In genomic region chr11:105100206-105100605, GRCh38 we compare ENCODE assay signal across 14 cellular contexts. TPM values are rescaled to one million over a fixed set of nuclear protein-coding genes. Genes with fewer than 3 reads are reported as not detected.
DNase-seq lines count a peak whose midpoint lies in the region; ATAC-seq, FAIRE-seq and TF ChIP-seq lines count a peak whose summit lies in the region.
"Had no signal": no experiment of that assay in that cellular context is flagged by ENCODE, and none has a peak within 500 bp of the region (broad histone marks: within the 10 kb centered on the region; RNA-seq: fewer than 3 reads in every experiment).

No MANE protein-coding gene starts in this region.

- no peaks in the 10 kb centered on the region for H3K36me3 ChIP-seq in keratinocyte (ENCODE audit: control insufficient read depth in 2 of 2, extremely low read depth in 1 of 2, insufficient read depth in 2 of 2, low read length in 2 of 2)
- H3K36me3 ChIP-seq: uterus had no signal

- peak overlapping the region; percentile 95 for H3K27ac Mint-ChIP-seq in activated T-helper 1 cell treated with anti-CD3 and anti-CD28 coated beads, Interleukin-12 subunit alpha, Interleukin-12 subunit beta, Interleukin-2, Interleukin-4 antibody, amounts not matched to agents 30 ng/mL and 10 ng/mL and 1 ng/mL, durations not matched to agents 14 hours and 24 hours and 36 hours

- intact Hi-C loops in activated T-helper 1 cell treated with anti-CD3 and anti-CD28 coated beads, Interleukin-12 subunit alpha, Interleukin-12 subunit beta, Interleukin-2, Interleukin-4 antibody, amounts not matched to agents 30 ng/mL and 10 ng/mL and 1 ng/mL, durations not matched to agents 14 hours and 24 hours and 36 hours (cut with micrococcal nuclease), result loop anchor here (1.0 to 5.0 kb wide), 4 partner anchors 54 to 395 kb away; partner anchors contain the start of gene CASP4

- peaks cover 7% of the 10 kb centered on the region for H3K36me3 Mint-ChIP-seq in activated T-helper 1 cell treated with anti-CD3 and anti-CD28 coated beads, Interleukin-12 subunit alpha, Interleukin-12 subunit beta, Interleukin-2, Interleukin-4 antibody, amounts not matched to agents 30 ng/mL and 10 ng/mL and 1 ng/mL, durations not matched to agents 14 hours and 24 hours and 36 hours (ENCODE audit: low read depth)

- H3K9me3 ChIP-seq in keratinocyte (ENCODE audit: control insufficient read depth, low read depth, low read length), result no peaks in the 10 kb centered on the region
- H3K9me3 ChIP-seq: uterus had no signal

- ATAC-seq in GM21528 (IDR thresholded peaks at IDR 0.05; ENCODE audit: low FRiP score, unreplicated experiment), result no peak
- ATAC-seq in GM19395 (IDR thresholded peaks at IDR 0.05; ENCODE audit: unreplicated experiment), result no peak
- no peak for ATAC-seq in GM21786 (IDR thresholded peaks at IDR 0.05; ENCODE audit: unreplicated experiment)

- H2AFZ ChIP-seq in keratinocyte (ENCODE audit: control insufficient read depth, low read length), result no peak overlapping the region

- peak overlapping the region; percentile 90 for H3K4me3 Mint-ChIP-seq in activated T-helper 1 cell treated with anti-CD3 and anti-CD28 coated beads, Interleukin-12 subunit alpha, Interleukin-12 subunit beta, Interleukin-2, Interleukin-4 antibody, amounts not matched to agents 30 ng/mL and 10 ng/mL and 1 ng/mL, durations not matched to agents 14 hours and 24 hours and 36 hours

- peak overlapping the region; percentile 4 for H3K4me2 ChIP-seq in keratinocyte (ENCODE audit: control insufficient read depth, extremely low read depth, insufficient read depth, low read depth, low read length)

- dilution Hi-C loops in keratinocyte (cut with MboI; ENCODE audit: extremely low pct_ligation_motif_present, low sequenced_read_pairs), result no loop called here

- H3K9ac ChIP-seq in keratinocyte (ENCODE audit: control insufficient read depth, extremely low read depth, insufficient read depth, low read length), result no peak overlapping the region

- no peaks in the 10 kb centered on the region for H4K20me1 ChIP-seq in keratinocyte (ENCODE audit: control insufficient read depth, extremely low read depth, insufficient read depth, low read length)

- H3K79me2 ChIP-seq in keratinocyte (ENCODE audit: control insufficient read depth, insufficient read depth, low read length), result no peaks in the 10 kb centered on the region

- peaks cover 11% of the 10 kb centered on the region for H3K9me3 Mint-ChIP-seq in activated T-helper 1 cell treated with anti-CD3 and anti-CD28 coated beads, Interleukin-12 subunit alpha, Interleukin-12 subunit beta, Interleukin-2, Interleukin-4 antibody, amounts not matched to agents 30 ng/mL and 10 ng/mL and 1 ng/mL, durations not matched to agents 14 hours and 24 hours and 36 hours

- no peaks in the 10 kb centered on the region for H3K9me1 ChIP-seq in keratinocyte (ENCODE audit: control insufficient read depth, extremely low read depth, insufficient read depth, low read length)

- DNase-seq in DMS53 treated with DMSO at 0.1 percent for 48 hours (lab: John Stamatoyannopoulos, UW; ENCODE audit: unreplicated experiment) (peak; percentile 15), HPDE6-E6E7 (ENCODE audit: extremely low spot score) (peak; percentile 6), keratinocyte (ENCODE audit: low read depth, low spot score) (peak; percentile 23), GM19240 (ENCODE audit: insufficient read length, low spot score) (no peak)
- DNase-seq in activated T-helper 1 cell treated with anti-CD3 and anti-CD28 coated beads, Interleukin-12 subunit alpha, Interleukin-12 subunit beta, Interleukin-2, Interleukin-4 antibody, amounts not matched to agents 30 ng/mL and 10 ng/mL and 1 ng/mL, durations not matched to agents 14 hours and 24 hours and 36 hours (ENCODE audit: low spot score), result no peak
- DNase-seq: amniotic stem cell, HCEC 1CT, NCI-H1436 treated with DMSO at 0.1 percent for 48 hours, uterus had no signal

- no peaks in the 10 kb centered on the region for H3K27me3 ChIP-seq in keratinocyte (ENCODE audit: control insufficient read depth, extremely low read depth, insufficient read depth, low read length)
- H3K27me3 ChIP-seq: uterus had no signal

- no peak for TF ChIP-seq CTCF in keratinocyte (optimal IDR thresholded peaks at IDR 0.05 in 1 of 3, IDR thresholded peaks at IDR 0.05 in 1 of 3, conservative IDR thresholded peaks at IDR 0.05 in 1 of 3; ENCODE audit: extremely low read depth in 1 of 3, insufficient read depth in 2 of 3, low read length in 3 of 3)

- H3K27me3 Mint-ChIP-seq in activated T-helper 1 cell treated with anti-CD3 and anti-CD28 coated beads, Interleukin-12 subunit alpha, Interleukin-12 subunit beta, Interleukin-2, Interleukin-4 antibody, amounts not matched to agents 30 ng/mL and 10 ng/mL and 1 ng/mL, durations not matched to agents 14 hours and 24 hours and 36 hours (ENCODE audit: insufficient read depth), result peaks cover 1% of the 10 kb centered on the region

- H3K4me1 Mint-ChIP-seq in activated T-helper 1 cell treated with anti-CD3 and anti-CD28 coated beads, Interleukin-12 subunit alpha, Interleukin-12 subunit beta, Interleukin-2, Interleukin-4 antibody, amounts not matched to agents 30 ng/mL and 10 ng/mL and 1 ng/mL, durations not matched to agents 14 hours and 24 hours and 36 hours (ENCODE audit: low read depth), result peaks cover 33% of the 10 kb centered on the region

- H3K4me1 ChIP-seq in keratinocyte (ENCODE audit: control insufficient read depth, extremely low read depth, insufficient read depth, low read length), result peaks cover 21% of the 10 kb centered on the region
- H3K4me1 ChIP-seq: uterus had no signal

- peak overlapping the region in 1 of 3 experiments; percentile 10 for H3K4me3 ChIP-seq in keratinocyte (ENCODE audit: control insufficient read depth in 2 of 3, extremely low read depth in 1 of 3, insufficient read depth in 2 of 3, low read depth in 1 of 3, low read length in 3 of 3)
- H3K4me3 ChIP-seq: uterus had no signal

- peak; percentile 87 for FAIRE-seq in keratinocyte (lab: Jason Lieb, UNC)
- FAIRE-seq: TTC549 had no signal

- no peak overlapping the region for H3K27ac ChIP-seq in keratinocyte (ENCODE audit: control insufficient read depth, insufficient read depth, low read length)
- H3K27ac ChIP-seq: uterus had no signal

RNA-seq across cellular contexts. Expression of gene CARD18, which starts 39.4 kb away (rescaled TPM):
- not detected in 2 replicates for total RNA-seq in activated T-helper 1 cell treated with anti-CD3 and anti-CD28 coated beads, Interleukin-12 subunit alpha, Interleukin-12 subunit beta, Interleukin-2, Interleukin-4 antibody, amounts not matched to agents 30 ng/mL and 10 ng/mL and 1 ng/mL, durations not matched to agents 14 hours and 24 hours and 36 hours
- polyA plus RNA-seq in keratinocyte, result 2.5 to 11.5 TPM (median 10.4 TPM) in 3 replicates
- 66.5 TPM for polyA plus RNA-seq in keratinocyte (2011; ENCODE audit: low read depth)
- polyA plus RNA-seq in keratinocyte (2011; cell fraction: cytosol; rRNA removed), result 9.1 and 20.3 TPM in 2 replicates
- polyA plus RNA-seq in keratinocyte (2011; cell fraction: nucleus; rRNA removed), result 3.5 and 7.6 TPM in 2 replicates
- polyA plus RNA-seq in keratinocyte (2012; ENCODE audit: low replicate concordance), result 6.1 and 132 TPM in 2 replicates
- 0.99 to 3.9 TPM in 2 of 3 replicates, not detected in the other for polyA minus RNA-seq in keratinocyte
- not detected for polyA minus RNA-seq in keratinocyte (2011; cell fraction: cytosol; rRNA and poly(A)+ RNA removed)
- not detected in 2 replicates for polyA minus RNA-seq in keratinocyte (2011; cell fraction: nucleus; rRNA and poly(A)+ RNA removed)
- total RNA-seq: posterior vena cava, uterus had no signal

RNA-seq across cellular contexts. Expression of gene CARD16, which starts 55.1 kb away (rescaled TPM):
- 9.5 and 10.5 TPM in 2 replicates for total RNA-seq in activated T-helper 1 cell treated with anti-CD3 and anti-CD28 coated beads, Interleukin-12 subunit alpha, Interleukin-12 subunit beta, Interleukin-2, Interleukin-4 antibody, amounts not matched to agents 30 ng/mL and 10 ng/mL and 1 ng/mL, durations not matched to agents 14 hours and 24 hours and 36 hours
- polyA plus RNA-seq in keratinocyte, result 11.9 to 16.6 TPM (median 13.4 TPM) in 3 replicates
- 0.86 TPM for polyA plus RNA-seq in keratinocyte (2011; ENCODE audit: low read depth)
- 16.0 and 23.4 TPM in 2 replicates for polyA plus RNA-seq in keratinocyte (2011; cell fraction: cytosol; rRNA removed)
- 5.0 and 7.2 TPM in 2 replicates for polyA plus RNA-seq in keratinocyte (2011; cell fraction: nucleus; rRNA removed)
- polyA plus RNA-seq in keratinocyte (2012; ENCODE audit: low replicate concordance), result 3.2 and 14.3 TPM in 2 replicates
- polyA minus RNA-seq in keratinocyte, result 2.1 to 5.2 TPM in 2 of 3 replicates, not detected in the other
- 3.5 TPM for polyA minus RNA-seq in keratinocyte (2011; cell fraction: cytosol; rRNA and poly(A)+ RNA removed)
- 0.84 and 1.9 TPM in 2 replicates for polyA minus RNA-seq in keratinocyte (2011; cell fraction: nucleus; rRNA and poly(A)+ RNA removed)

Comparison
In these comparisons a context has a peak if more than half of its experiments do, and no peak if none do; other contexts are left out.
1. DNase-seq: peak in DMS53 treated with DMSO at 0.1 percent for 48 hours (single experiment), HPDE6-E6E7 (single experiment) and keratinocyte (single experiment); none in activated T-helper 1 cell treated with anti-CD3 and anti-CD28 coated beads, Interleukin-12 subunit alpha, Interleukin-12 subunit beta, Interleukin-2, Interleukin-4 antibody, amounts not matched to agents 30 ng/mL and 10 ng/mL and 1 ng/mL, durations not matched to agents 14 hours and 24 hours and 36 hours (single experiment) and GM19240 (single experiment).